ENCODE assay signal across 1 cellular context in genomic region chr3:150783920-150784746, GRCh38.
A peak's percentile ranks its signal among the peaks of the same experiment; 100 is the strongest.
TF ChIP-seq lines count a peak whose summit lies in the region.

No MANE protein-coding gene starts in this region.

TF ChIP-seq in GM12878, 131 proteins besides CTCF, POLR2A, EP300 and RAD21 (continued from another document and continues in another):
- TF ChIP-seq SKIL (IDR thresholded peaks at IDR 0.05; ENCODE audit: low read depth, poor library complexity, severe bottlenecking) (no peak), TCF12 (IDR thresholded peaks at IDR 0.05; ENCODE audit: low read depth, low read length) (peak; percentile 44; the same call in 1 of the 2 replicates), CHD1 (IDR thresholded peaks at IDR 0.05; ENCODE audit: low read depth, low read length) (no peak), RAD51 (IDR thresholded peaks at IDR 0.05) (no peak), SUPT20H (IDR thresholded peaks at IDR 0.05; ENCODE audit: borderline replicate concordance, control insufficient read depth, low read depth, low read length) (no peak), SIN3A (IDR thresholded peaks at IDR 0.05; ENCODE audit: low read depth, low read length) (no peak), ZBTB40 (IDR thresholded peaks at IDR 0.05; ENCODE audit: borderline replicate concordance) (no peak), RFX5 (IDR thresholded peaks at IDR 0.05; ENCODE audit: low read depth, low read length) (no peak), ZBTB11 (CRISPR knock-in tag; IDR thresholded peaks at IDR 0.05) (no peak), JUND (IDR thresholded peaks at IDR 0.05; ENCODE audit: low read depth, low read length) (peak; percentile 39; the same call in 1 of the 2 replicates), IRF4 (IDR thresholded peaks at IDR 0.05; ENCODE audit: low read depth, low read length) (peak; percentile 98), ZNF207 (IDR thresholded peaks at IDR 0.05; ENCODE audit: borderline replicate concordance) (no peak), IKZF2 (IDR thresholded peaks at IDR 0.05) (peak; percentile 68 to 78), JUNB (IDR thresholded peaks at IDR 0.05) (peak; percentile 99), NBN (IDR thresholded peaks at IDR 0.05) (no peak), BCL3 (IDR thresholded peaks at IDR 0.05; ENCODE audit: borderline replicate concordance, insufficient read depth, low read depth, low read length, poor library complexity, severe bottlenecking) (peak; percentile 90), BCLAF1 (IDR thresholded peaks at IDR 0.05) (no peak), ZNF274 (IDR thresholded peaks at IDR 0.05; ENCODE audit: insufficient read depth, insufficient read length) (no peak), WRNIP1 (IDR thresholded peaks at IDR 0.05; ENCODE audit: borderline replicate concordance, low read depth, low read length) (no peak), CHD4 (IDR thresholded peaks at IDR 0.05) (no peak), BRCA1 (IDR thresholded peaks at IDR 0.05; ENCODE audit: low read depth, low read length) (no peak), BACH1 (IDR thresholded peaks at IDR 0.05; ENCODE audit: borderline replicate concordance) (no peak; the same call in 1 of the 2 replicates), ZSCAN29 (IDR thresholded peaks at IDR 0.05) (no peak), MEF2A (IDR thresholded peaks at IDR 0.05; ENCODE audit: insufficient read depth, low read depth, low read length) (0 out of 2 replicates have a peak, but pooled peaks have one; percentile 53), USF2 (IDR thresholded peaks at IDR 0.05; ENCODE audit: borderline replicate concordance, low read depth, low read length) (no peak), NFXL1 (IDR thresholded peaks at IDR 0.05; ENCODE audit: borderline replicate concordance) (no peak), ZNF384 (IDR thresholded peaks at IDR 0.05; ENCODE audit: borderline replicate concordance, low read depth, low read length) (no peak), REST (IDR thresholded peaks at IDR 0.05; ENCODE audit: low read depth, low read length) (no peak), E4F1 (IDR thresholded peaks at IDR 0.05; ENCODE audit: borderline replicate concordance, partially characterized antibody) (no peak), PAX8 (IDR thresholded peaks at IDR 0.05) (no peak), RBBP5 (conservative IDR thresholded peaks at IDR 0.05) (no peak), SRF (IDR thresholded peaks at IDR 0.05; ENCODE audit: low read depth in 2 of 2, low read length in 2 of 2) (peak in 1 of 2 experiments; percentile 78; a peak in 2 of 4 replicates), MYC (IDR thresholded peaks at IDR 0.05; ENCODE audit: insufficient read depth, insufficient read length, insufficient replicate concordance, low read length, severe bottlenecking) (no peak), BCL11A (IDR thresholded peaks at IDR 0.05; ENCODE audit: low read depth, low read length) (peak; percentile 97), RB1 (IDR thresholded peaks at IDR 0.05; ENCODE audit: borderline replicate concordance) (no peak), USF1 (IDR thresholded peaks at IDR 0.05; ENCODE audit: borderline replicate concordance, extremely low read length, insufficient read depth, low read depth, low read length) (no peak), KLF5 (IDR thresholded peaks at IDR 0.05; ENCODE audit: partially characterized antibody) (no peak)
